In the genomic region with DNA sequence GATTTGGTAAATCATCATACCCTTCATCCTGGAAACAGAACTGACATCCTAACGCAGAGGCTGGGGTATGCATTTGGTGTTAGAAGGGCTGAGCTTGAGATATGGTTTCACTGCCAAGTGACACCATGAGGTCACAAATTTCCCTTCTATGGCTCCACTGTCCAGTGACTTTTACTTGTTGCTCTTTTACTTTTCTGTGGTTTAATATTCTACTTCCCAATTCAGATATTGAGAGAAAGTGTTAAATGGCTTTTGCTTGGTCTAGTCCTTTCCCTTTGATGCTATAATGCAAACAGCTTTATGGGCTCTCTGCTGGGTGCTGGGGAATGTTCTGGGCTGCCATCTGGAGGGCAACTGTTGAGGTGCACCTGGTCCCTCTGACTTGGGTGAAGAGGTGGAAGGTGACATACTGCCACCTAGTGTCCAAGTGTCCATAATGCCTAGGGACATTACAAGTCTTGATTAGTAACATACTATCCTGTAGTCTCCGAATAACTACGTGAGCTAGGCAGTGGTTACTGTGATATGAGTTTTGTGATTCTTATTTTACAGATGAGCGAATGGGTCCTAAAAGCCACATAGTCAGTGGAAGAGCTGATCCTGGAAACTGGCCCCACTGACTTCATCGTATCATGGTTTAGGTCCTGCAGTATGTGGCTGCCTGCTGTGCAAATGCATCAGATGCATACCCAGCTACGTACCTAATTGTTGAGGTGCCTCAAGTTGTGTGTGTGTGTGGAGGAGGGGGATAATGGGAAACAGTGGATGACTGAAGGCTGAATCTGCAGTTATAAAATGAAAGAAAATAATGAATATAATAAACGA, we compare ENCODE assay signal across 8 cellular contexts.
DNase-seq lines count a peak whose midpoint lies in the region; ATAC-seq, FAIRE-seq and TF ChIP-seq lines count a peak whose summit lies in the region.

No MANE protein-coding gene starts in this region.

- TF ChIP-seq CTCF in BE2C (IDR thresholded peaks at IDR 0.05; ENCODE audit: low read depth, low read length) (peak; percentile 97), WTC11 (IDR thresholded peaks at IDR 0.05) (peak; percentile 65)

- DNase-seq in BE2C (peak; percentile 81), GM19239 (ENCODE audit: insufficient read length, low spot score) (peak; percentile 51), NCI-H345 treated with DMSO at 0.1 percent for 48 hours (lab: John Stamatoyannopoulos, UW; ENCODE audit: unreplicated experiment) (peak; percentile 76), WTC11 (ENCODE audit: low spot score) (peak; percentile 74), caudate nucleus (lab: John Stamatoyannopoulos, UW) (peak in 59 of 61 donors; percentile 5 to 93 (median 59)), kidney glomerular epithelial cell (lab: John Stamatoyannopoulos, UW) (peak; percentile 85)
- DNase-seq in stimulated activated CD4-positive, alpha-beta T cell treated with anti-CD3 and anti-CD28 coated beads, Interleukin-4, amount 100 ng/mL, for 1 hour: peak; percentile 77

- no peaks in the 10 kb centered on the region for H3K36me3 ChIP-seq in BE2C

- no peaks in the 10 kb centered on the region for H3K4me1 ChIP-seq in BE2C

- H3K36me3 Mint-ChIP-seq in WTC11: peaks cover 34% of the 10 kb centered on the region

- peaks cover 5% of the 10 kb centered on the region; the same call in 1 of the 2 replicates for H3K27me3 Mint-ChIP-seq in WTC11 (ENCODE audit: low read depth)

- H3K9me3 ChIP-seq in BE2C: no peaks in the 10 kb centered on the region

- CTCF ChIA-PET in WTC11 (lab: Charles Lee): interaction anchor here (0.6 to 3.1 kb wide), 14 partner anchors 9 to 455 kb away, joined by 3 to 45 read pairs (median 6); partner anchors contain the start of gene TRAF6

- H3K4me3 ChIP-seq in BE2C (ENCODE audit: low read depth, low read length): no peak overlapping the region

- ATAC-seq in HG03354 (IDR thresholded peaks at IDR 0.05; ENCODE audit: poor library complexity, severe bottlenecking, unreplicated experiment) (peak; percentile 91), WTC11 (peak; percentile 95)

- H3K9me3 Mint-ChIP-seq in WTC11: peaks cover 68% of the 10 kb centered on the region

- H3K4me3 Mint-ChIP-seq in WTC11: no peak overlapping the region

- H3K27me3 ChIP-seq in BE2C: no peaks in the 10 kb centered on the region

- FAIRE-seq in GM19239 (lab: Jason Lieb, UNC): peak; percentile 97

- POLR2A ChIA-PET in WTC11 (lab: Charles Lee): no interaction called here

- no peaks in the 10 kb centered on the region for H3K4me1 Mint-ChIP-seq in WTC11

- no peak overlapping the region for H3K27ac ChIP-seq in caudate nucleus (ENCODE audit: low read depth, low read length)

- H3K27ac Mint-ChIP-seq in WTC11: no peak overlapping the region

TF ChIP-seq in WTC11, 78 proteins besides CTCF, POLR2A, EP300 and RAD21:
- TF ChIP-seq NFE2L1 (CRISPR knock-in tag; IDR thresholded peaks at IDR 0.05): no peak
- TF ChIP-seq IRF2 (CRISPR knock-in tag; IDR thresholded peaks at IDR 0.05; ENCODE audit: borderline replicate concordance, low read depth): no peak
- TF ChIP-seq, protein P1, sequence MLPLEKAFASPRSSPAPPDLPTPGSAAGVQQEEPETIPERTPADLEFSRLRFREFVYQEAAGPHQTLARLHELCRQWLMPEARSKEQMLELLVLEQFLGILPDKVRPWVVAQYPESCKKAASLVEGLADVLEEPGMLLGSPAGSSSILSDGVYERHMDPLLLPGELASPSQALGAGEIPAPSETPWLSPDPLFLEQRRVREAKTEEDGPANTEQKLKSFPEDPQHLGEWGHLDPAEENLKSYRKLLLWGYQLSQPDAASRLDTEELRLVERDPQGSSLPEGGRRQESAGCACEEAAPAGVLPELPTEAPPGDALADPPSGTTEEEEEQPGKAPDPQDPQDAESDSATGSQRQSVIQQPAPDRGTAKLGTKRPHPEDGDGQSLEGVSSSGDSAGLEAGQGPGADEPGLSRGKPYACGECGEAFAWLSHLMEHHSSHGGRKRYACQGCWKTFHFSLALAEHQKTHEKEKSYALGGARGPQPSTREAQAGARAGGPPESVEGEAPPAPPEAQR (CRISPR knock-in tag; IDR thresholded peaks at IDR 0.05): no peak
- TF ChIP-seq IRF1 (CRISPR knock-in tag; IDR thresholded peaks at IDR 0.05): no peak
